5 cellular contexts compared by ENCODE assay signal in genomic region chr5:56499877-56500276, GRCh38.
"Had no signal": no experiment of that assay in that cellular context is flagged by ENCODE, and none has a peak within 500 bp of the region (broad histone marks: within the 10 kb centered on the region; RNA-seq: fewer than 3 reads in every experiment).

No MANE protein-coding gene starts in this region.

- H3K27ac Mint-ChIP-seq: GM23338, H9 had no signal

- H3K4me3 ChIP-seq: GM23338, K562 had no signal

- DNase-seq: H9, HCEC 1CT, IMR-90 had no signal

- H3K9me3 Mint-ChIP-seq: H9 had no signal

- H3K4me3 Mint-ChIP-seq: GM23338, H9 had no signal

- ATAC-seq: GM23338, K562 had no signal
